Comparison of ENCODE assay signal across 12 cellular contexts in the genomic region with DNA sequence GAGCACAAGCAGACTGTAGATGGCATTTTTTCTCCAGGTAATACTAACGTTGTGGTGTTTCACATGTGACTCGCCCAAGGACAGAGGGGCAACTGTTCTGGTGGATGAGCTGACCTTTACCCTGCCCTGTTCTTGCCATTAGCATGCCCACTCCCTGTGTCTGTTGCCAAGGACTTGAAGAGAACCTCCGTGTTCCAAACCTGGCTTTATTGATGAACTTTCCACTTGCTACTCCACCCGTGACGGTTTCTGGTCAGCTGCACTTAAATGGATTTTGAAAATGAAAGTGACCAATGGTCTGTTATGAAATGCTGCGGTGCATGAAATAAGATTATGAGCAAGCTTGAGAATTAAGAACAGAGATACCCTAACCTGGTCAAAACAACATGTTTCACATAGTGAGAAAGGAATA. TPM values are rescaled to one million over a fixed set of nuclear protein-coding genes. Genes with fewer than 3 reads are reported as not detected.
A peak's percentile ranks its signal among the peaks of the same experiment; 100 is the strongest.
DNase-seq lines count a peak whose midpoint lies in the region; ATAC-seq, FAIRE-seq and TF ChIP-seq lines count a peak whose summit lies in the region.
"Had no signal": no experiment of that assay in that cellular context is flagged by ENCODE, and none has a peak within 500 bp of the region (broad histone marks: within the 10 kb centered on the region; RNA-seq: fewer than 3 reads in every experiment).

No MANE protein-coding gene starts in this region.

- POLR2A ChIA-PET in SK-N-SH (lab: Yijun Ruan, JAX): interaction anchor here (1.1 kb wide), 1 partner anchor 54 kb away, joined by 4 read pairs; no protein-coding TSS in a partner anchor

- H2AFZ ChIP-seq in SK-N-SH (ENCODE audit: low read depth): no peak overlapping the region

- H3K27ac Mint-ChIP-seq in activated naive CD4-positive, alpha-beta T cell treated with anti-CD3 and anti-CD28 coated beads, Interleukin-2, amount 50 U/mL, for 72 hours: no peak overlapping the region

- H3K36me3 Mint-ChIP-seq in activated naive CD4-positive, alpha-beta T cell treated with anti-CD3 and anti-CD28 coated beads, Interleukin-2, amount 50 U/mL, for 72 hours: peaks cover 0 to 10% of the 10 kb centered on the region in 2 donors

- peaks cover 5% of the 10 kb centered on the region; the same call in 1 of the 2 replicates for H3K79me2 ChIP-seq in SK-N-SH (ENCODE audit: insufficient read depth)

- H3F3A ChIP-seq in SK-N-SH (replicated peaks; ENCODE audit: insufficient read depth): no peaks in the 10 kb centered on the region

- H3K4me1 ChIP-seq in kidney (ENCODE audit: control insufficient read depth in 1 of 2, insufficient read depth in 1 of 2, low read depth in 1 of 2, low read length in 2 of 2): peaks cover 20 to 35% of the 10 kb centered on the region in 2 donors
- peaks cover 8 to 15% of the 10 kb centered on the region in 2 experiments; a peak in 2 of 4 replicates for H3K4me1 ChIP-seq in SK-N-SH (ENCODE audit: control insufficient read depth in 1 of 2, insufficient read depth in 2 of 2, low read depth in 1 of 2, low read length in 1 of 2)

- H3K4me3 ChIP-seq in kidney (ENCODE audit: low read length in 2 of 2) (peak overlapping the region; percentile 0 to 4), SK-N-SH (ENCODE audit: low read depth in 2 of 2, low read length in 1 of 2) (no peak overlapping the region)
- H3K4me3 ChIP-seq: cardiac muscle cell, SK-N-MC had no signal

- no peaks in the 10 kb centered on the region for H3K9me2 ChIP-seq in SK-N-SH

- in situ Hi-C loops in Caki2 (cut with HindIII; ENCODE audit: low pct_unique_long_range_greater_than_20kb, low sequenced_read_pairs): no loop called here

- H3K4me2 ChIP-seq in SK-N-SH: no peak overlapping the region

- intact Hi-C loops in kidney (cut with DNase I): no loop called here

- CTCF ChIA-PET in SK-N-SH (lab: Yijun Ruan, JAX): interaction anchor here (1.3 kb wide), 2 partner anchors 9 to 18 kb away, joined by 3 to 4 read pairs; no protein-coding TSS in a partner anchor

- H3K9me3 ChIP-seq in kidney (ENCODE audit: control insufficient read depth in 1 of 2, low read length in 2 of 2) (no peaks in the 10 kb centered on the region), SK-N-SH (no peaks in the 10 kb centered on the region)

- DNase-seq in Caki2 (ENCODE audit: low read depth) (peak; percentile 58), kidney (no peak), D721Med (ENCODE audit: insufficient read length, low spot score) (no peak), SK-N-SH (no peak)
- no peak for DNase-seq in activated CD8-positive, alpha-beta memory T cell treated with anti-CD3 and anti-CD28 coated beads for 24 hours
- DNase-seq in activated naive CD4-positive, alpha-beta T cell treated with anti-CD3 and anti-CD28 coated beads, Interleukin-2, amount 50 U/mL, for 72 hours (ENCODE audit: low spot score in 2 of 2): no peak
- DNase-seq: NCI-H2107; stimulated activated CD4-positive, alpha-beta T cell treated with anti-CD3 and anti-CD28 coated beads, Interleukin-4, amount 100 ng/mL, for 1 hour had no signal

- H3K9me3 Mint-ChIP-seq in activated naive CD4-positive, alpha-beta T cell treated with anti-CD3 and anti-CD28 coated beads, Interleukin-2, amount 50 U/mL, for 72 hours: no peaks in the 10 kb centered on the region

- WGBS in SK-N-SH (ENCODE audit: low lambda C conversion rate): 95% methylated on average over 6 of the region's 6 CpGs

- FAIRE-seq in kidney (lab: Jason Lieb, UNC): no peak
- FAIRE-seq in D721Med (lab: Jason Lieb, UNC): no peak

- peaks cover 7% of the 10 kb centered on the region for H4K20me1 ChIP-seq in SK-N-SH (ENCODE audit: insufficient read depth)

- H3K36me3 ChIP-seq in kidney (ENCODE audit: control insufficient read depth in 1 of 2, insufficient read depth in 2 of 2, low read length in 2 of 2) (no peaks in the 10 kb centered on the region), SK-N-SH (replicated peaks in 1 of 2; ENCODE audit: control insufficient read depth in 1 of 2, insufficient read depth in 2 of 2, low read length in 1 of 2) (peaks cover 7 to 12% of the 10 kb centered on the region in 2 experiments)
- H3K36me3 ChIP-seq: cardiac muscle cell had no signal

- ATAC-seq in GM19463 (IDR thresholded peaks at IDR 0.05; ENCODE audit: unreplicated experiment) (peak; percentile 52), HG03135 (IDR thresholded peaks at IDR 0.05; ENCODE audit: unreplicated experiment) (peak; percentile 55)
- no peak for ATAC-seq in activated naive CD4-positive, alpha-beta T cell treated with anti-CD3 and anti-CD28 coated beads, Interleukin-2, amount 50 U/mL, for 72 hours

- TF ChIP-seq EP300 in SK-N-SH (IDR thresholded peaks at IDR 0.05; ENCODE audit: borderline replicate concordance in 1 of 2, low read depth in 1 of 2, low read length in 1 of 2): no peak

- no peak for TF ChIP-seq RAD21 in SK-N-SH (IDR thresholded peaks at IDR 0.05; ENCODE audit: low read length)

- TF ChIP-seq CTCF in kidney (IDR thresholded peaks at IDR 0.05; ENCODE audit: borderline replicate concordance, extremely low read depth, insufficient read depth) (peak; percentile 5), D721Med (IDR thresholded peaks at IDR 0.05; ENCODE audit: insufficient read depth, missing control alignments) (no peak), SK-N-SH (IDR thresholded peaks at IDR 0.05) (no peak)

- no peaks in the 10 kb centered on the region for H3K27me3 ChIP-seq in SK-N-SH (ENCODE audit: insufficient read depth)
- H3K27me3 ChIP-seq: cardiac muscle cell had no signal

- H3K9ac ChIP-seq in kidney (ENCODE audit: low read length in 2 of 2): no peak overlapping the region
- H3K9ac ChIP-seq in SK-N-SH: no peak overlapping the region

- H3K27ac ChIP-seq in kidney (ENCODE audit: low read depth in 2 of 2, low read length in 2 of 2) (peak overlapping the region; percentile 44 to 63), SK-N-SH (ENCODE audit: low read depth in 2 of 2, low read length in 1 of 2) (no peak overlapping the region)
- H3K27ac ChIP-seq: cardiac muscle cell, SK-N-MC had no signal

TF ChIP-seq in SK-N-SH, 30 proteins besides CTCF, POLR2A, EP300 and RAD21:
- TF ChIP-seq SIN3A (IDR thresholded peaks at IDR 0.05; ENCODE audit: borderline replicate concordance, low read depth, low read length) (no peak), TCF12 (IDR thresholded peaks at IDR 0.05) (no peak), SMC3 (IDR thresholded peaks at IDR 0.05; ENCODE audit: low read depth, low read length) (no peak), CHD2 (IDR thresholded peaks at IDR 0.05; ENCODE audit: low read length, partially characterized antibody) (no peak), TAF1 (IDR thresholded peaks at IDR 0.05; ENCODE audit: borderline replicate concordance, low read depth, low read length) (no peak), NFIC (IDR thresholded peaks at IDR 0.05; ENCODE audit: borderline replicate concordance) (no peak), GABPA (IDR thresholded peaks at IDR 0.05; ENCODE audit: low read depth) (no peak), RCOR1 (IDR thresholded peaks at IDR 0.05; ENCODE audit: low read length) (no peak)
- TF ChIP-seq, protein P1, sequence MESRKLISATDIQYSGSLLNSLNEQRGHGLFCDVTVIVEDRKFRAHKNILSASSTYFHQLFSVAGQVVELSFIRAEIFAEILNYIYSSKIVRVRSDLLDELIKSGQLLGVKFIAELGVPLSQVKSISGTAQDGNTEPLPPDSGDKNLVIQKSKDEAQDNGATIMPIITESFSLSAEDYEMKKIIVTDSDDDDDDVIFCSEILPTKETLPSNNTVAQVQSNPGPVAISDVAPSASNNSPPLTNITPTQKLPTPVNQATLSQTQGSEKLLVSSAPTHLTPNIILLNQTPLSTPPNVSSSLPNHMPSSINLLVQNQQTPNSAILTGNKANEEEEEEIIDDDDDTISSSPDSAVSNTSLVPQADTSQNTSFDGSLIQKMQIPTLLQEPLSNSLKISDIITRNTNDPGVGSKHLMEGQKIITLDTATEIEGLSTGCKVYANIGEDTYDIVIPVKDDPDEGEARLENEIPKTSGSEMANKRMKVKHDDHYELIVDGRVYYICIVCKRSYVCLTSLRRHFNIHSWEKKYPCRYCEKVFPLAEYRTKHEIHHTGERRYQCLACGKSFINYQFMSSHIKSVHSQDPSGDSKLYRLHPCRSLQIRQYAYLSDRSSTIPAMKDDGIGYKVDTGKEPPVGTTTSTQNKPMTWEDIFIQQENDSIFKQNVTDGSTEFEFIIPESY (IDR thresholded peaks at IDR 0.05; ENCODE audit: borderline replicate concordance, low read depth): no peak
- TF ChIP-seq, protein P2, sequence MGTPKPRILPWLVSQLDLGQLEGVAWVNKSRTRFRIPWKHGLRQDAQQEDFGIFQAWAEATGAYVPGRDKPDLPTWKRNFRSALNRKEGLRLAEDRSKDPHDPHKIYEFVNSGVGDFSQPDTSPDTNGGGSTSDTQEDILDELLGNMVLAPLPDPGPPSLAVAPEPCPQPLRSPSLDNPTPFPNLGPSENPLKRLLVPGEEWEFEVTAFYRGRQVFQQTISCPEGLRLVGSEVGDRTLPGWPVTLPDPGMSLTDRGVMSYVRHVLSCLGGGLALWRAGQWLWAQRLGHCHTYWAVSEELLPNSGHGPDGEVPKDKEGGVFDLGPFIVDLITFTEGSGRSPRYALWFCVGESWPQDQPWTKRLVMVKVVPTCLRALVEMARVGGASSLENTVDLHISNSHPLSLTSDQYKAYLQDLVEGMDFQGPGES (IDR thresholded peaks at IDR 0.05; ENCODE audit: low read depth, low read length): no peak

RNA-seq across cellular contexts. Expression of gene LRRC4, which starts 30.4 kb away (rescaled TPM):
- total RNA-seq in Caki2 (2014; rRNA removed; shearing (Covaris generic); ENCODE audit: low replicate concordance): not detected in 2 replicates
- 1.6 TPM for total RNA-seq in kidney
- polyA plus RNA-seq in kidney (ENCODE audit: insufficient read depth, low read depth, low replicate concordance): 3.2 TPM
- 0.44 and 0.58 TPM in 2 replicates for polyA plus RNA-seq in SK-N-SH (2012; rRNA removed)
- polyA plus RNA-seq in SK-N-SH (2012; cell fraction: cytosol; rRNA removed): 0.30 and 0.41 TPM in 2 replicates
- polyA plus RNA-seq in SK-N-SH (2012; cell fraction: nucleus; rRNA removed): 0.46 and 0.74 TPM in 2 replicates
- total RNA-seq in activated naive CD4-positive, alpha-beta T cell treated with anti-CD3 and anti-CD28 coated beads, Interleukin-2, amount 50 U/mL, for 72 hours: under 1 TPM in 1 of 2 donors, not detected in 1; 0.51 TPM

Comparison
In these comparisons a context has a peak if more than half of its experiments do, and no peak if none do; other contexts are left out.
1. ATAC-seq: peak in GM19463 (single experiment) and HG03135 (single experiment); none in activated naive CD4-positive, alpha-beta T cell treated with anti-CD3 and anti-CD28 coated beads, Interleukin-2, amount 50 U/mL, for 72 hours (0 of 2).
2. H3K27ac ChIP-seq: peak in kidney (2 of 2); none in SK-N-SH (0 of 2).
3. H3K4me3 ChIP-seq: peak in kidney (2 of 2); none in SK-N-SH (0 of 2).